15 cellular contexts compared by ENCODE assay signal in the genomic region with DNA sequence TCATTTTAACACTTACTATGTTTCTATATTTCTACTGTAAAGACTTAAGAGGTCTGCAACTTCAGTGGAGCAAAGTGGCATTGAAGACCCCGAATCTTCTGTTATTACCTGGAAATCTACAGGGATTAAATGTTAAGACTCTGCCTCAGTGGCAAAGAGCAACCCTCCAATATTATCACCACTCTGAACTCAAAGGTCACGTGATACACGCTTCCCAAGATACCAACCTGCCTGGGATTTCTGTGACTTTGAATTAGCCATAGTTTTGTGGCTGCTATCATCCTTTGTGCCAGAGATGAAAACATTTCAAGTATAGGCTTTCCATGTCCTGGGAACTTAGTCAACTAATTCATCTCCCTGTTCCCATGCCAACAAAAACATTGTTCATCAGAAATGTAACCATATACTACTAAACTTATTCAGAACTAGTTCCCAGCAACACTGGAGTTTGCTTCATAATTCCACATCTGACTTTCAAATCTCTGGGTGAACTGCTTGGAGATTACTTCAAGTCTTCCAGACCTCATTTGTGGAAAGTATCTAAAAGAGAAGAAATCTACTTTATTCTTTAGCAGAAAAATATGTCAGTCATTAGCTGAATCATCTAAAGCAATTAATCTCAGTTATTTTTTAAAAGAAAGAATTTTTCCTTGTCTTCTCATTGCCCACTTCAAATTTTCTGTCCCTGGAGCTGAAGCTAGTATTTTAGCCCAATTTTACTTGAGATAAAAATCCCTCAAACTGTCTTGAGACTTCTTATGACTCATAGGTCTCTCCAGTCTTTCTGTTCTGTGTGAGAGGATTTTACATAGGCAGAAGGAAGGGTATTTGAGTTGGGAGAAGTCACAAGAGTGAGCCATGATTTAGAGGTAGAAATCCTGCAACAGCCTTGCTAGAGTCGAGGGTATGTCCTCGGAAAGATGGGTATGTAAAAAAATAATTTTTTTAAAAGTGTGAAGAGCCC.
DNase-seq lines count a peak whose midpoint lies in the region; ATAC-seq and TF ChIP-seq lines count a peak whose summit lies in the region.
"Had no signal": no experiment of that assay in that cellular context is flagged by ENCODE, and none has a peak within 500 bp of the region (broad histone marks: within the 10 kb centered on the region; RNA-seq: fewer than 3 reads in every experiment).

No MANE protein-coding gene starts in this region.

- peak overlapping the region; percentile 37 for H3K4me2 ChIP-seq in skeletal muscle satellite cell (ENCODE audit: low read length)

- no peaks in the 10 kb centered on the region for H3K27me3 Mint-ChIP-seq in activated T-helper 1 cell treated with anti-CD3 and anti-CD28 coated beads, Interleukin-12 subunit alpha, Interleukin-12 subunit beta, Interleukin-2, Interleukin-4 antibody, amounts not matched to agents 30 ng/mL and 10 ng/mL and 1 ng/mL, durations not matched to agents 14 hours and 24 hours and 36 hours (ENCODE audit: insufficient read depth)
- no peaks in the 10 kb centered on the region for H3K27me3 Mint-ChIP-seq in activated CD4-positive, alpha-beta memory T cell treated with anti-CD3 and anti-CD28 coated beads for 36 hours
- H3K27me3 Mint-ChIP-seq in activated CD8-positive, alpha-beta T cell treated with anti-CD3 and anti-CD28 coated beads for 36 hours, result no peaks in the 10 kb centered on the region
- H3K27me3 Mint-ChIP-seq: progenitor cell of endocrine pancreas, T-cell had no signal

- H3K27ac Mint-ChIP-seq in activated T-helper 1 cell treated with anti-CD3 and anti-CD28 coated beads, Interleukin-12 subunit alpha, Interleukin-12 subunit beta, Interleukin-2, Interleukin-4 antibody, amounts not matched to agents 30 ng/mL and 10 ng/mL and 1 ng/mL, durations not matched to agents 14 hours and 24 hours and 36 hours, result no peak overlapping the region
- no peak overlapping the region for H3K27ac Mint-ChIP-seq in activated CD4-positive, alpha-beta memory T cell treated with anti-CD3 and anti-CD28 coated beads for 36 hours
- no peak overlapping the region for H3K27ac Mint-ChIP-seq in activated CD8-positive, alpha-beta T cell treated with anti-CD3 and anti-CD28 coated beads for 36 hours
- H3K27ac Mint-ChIP-seq: activated T-helper 2 cell treated with anti-CD3 and anti-CD28 coated beads, Interferon-gamma antibody, Interleukin-2, Interleukin-4, amounts not matched to agents 10 μg/mL and 5 μg/mL and 100 μg/mL, durations not matched to agents 14 hours and 24 hours and 36 hours; progenitor cell of endocrine pancreas; T-cell had no signal

- TF ChIP-seq CTCF in fibroblast of villous mesenchyme (IDR thresholded peaks at IDR 0.05; ENCODE audit: insufficient read depth, low read depth, low read length), result no peak
- no peak for TF ChIP-seq CTCF in activated CD8-positive, alpha-beta T cell treated with anti-CD3 and anti-CD28 coated beads for 36 hours (IDR thresholded peaks at IDR 0.05)

- intact Hi-C loops in activated T-helper 1 cell treated with anti-CD3 and anti-CD28 coated beads, Interleukin-12 subunit alpha, Interleukin-12 subunit beta, Interleukin-2, Interleukin-4 antibody, amounts not matched to agents 30 ng/mL and 10 ng/mL and 1 ng/mL, durations not matched to agents 14 hours and 24 hours and 36 hours (cut with micrococcal nuclease), result no loop called here
- intact Hi-C loops in activated CD4-positive, alpha-beta memory T cell treated with anti-CD3 and anti-CD28 coated beads for 36 hours (cut with micrococcal nuclease), result no loop called here
- intact Hi-C loops in activated CD8-positive, alpha-beta T cell treated with anti-CD3 and anti-CD28 coated beads for 36 hours (cut with micrococcal nuclease), result no loop called here

- H3K4me3 Mint-ChIP-seq in activated T-helper 1 cell treated with anti-CD3 and anti-CD28 coated beads, Interleukin-12 subunit alpha, Interleukin-12 subunit beta, Interleukin-2, Interleukin-4 antibody, amounts not matched to agents 30 ng/mL and 10 ng/mL and 1 ng/mL, durations not matched to agents 14 hours and 24 hours and 36 hours, result no peak overlapping the region
- H3K4me3 Mint-ChIP-seq in activated CD4-positive, alpha-beta memory T cell treated with anti-CD3 and anti-CD28 coated beads for 36 hours, result no peak overlapping the region
- no peak overlapping the region for H3K4me3 Mint-ChIP-seq in activated CD8-positive, alpha-beta T cell treated with anti-CD3 and anti-CD28 coated beads for 36 hours
- H3K4me3 Mint-ChIP-seq: T-cell had no signal

- no peaks in the 10 kb centered on the region for H3K27me3 ChIP-seq in skeletal muscle satellite cell (ENCODE audit: control insufficient read depth, insufficient read depth, low read length)

- H3K9ac ChIP-seq in skeletal muscle satellite cell (ENCODE audit: low read depth, low read length), result peak overlapping the region; percentile 55

- H3K9me3 Mint-ChIP-seq in activated T-helper 1 cell treated with anti-CD3 and anti-CD28 coated beads, Interleukin-12 subunit alpha, Interleukin-12 subunit beta, Interleukin-2, Interleukin-4 antibody, amounts not matched to agents 30 ng/mL and 10 ng/mL and 1 ng/mL, durations not matched to agents 14 hours and 24 hours and 36 hours, result no peaks in the 10 kb centered on the region
- H3K9me3 Mint-ChIP-seq in activated CD4-positive, alpha-beta memory T cell treated with anti-CD3 and anti-CD28 coated beads for 36 hours, result no peaks in the 10 kb centered on the region
- no peaks in the 10 kb centered on the region for H3K9me3 Mint-ChIP-seq in activated CD8-positive, alpha-beta T cell treated with anti-CD3 and anti-CD28 coated beads for 36 hours
- H3K9me3 Mint-ChIP-seq: activated T-helper 2 cell treated with anti-CD3 and anti-CD28 coated beads, Interferon-gamma antibody, Interleukin-2, Interleukin-4, amounts not matched to agents 10 μg/mL and 5 μg/mL and 100 μg/mL, durations not matched to agents 14 hours and 24 hours and 36 hours had no signal

- peaks cover 4% of the 10 kb centered on the region for H3K36me3 ChIP-seq in skeletal muscle satellite cell (ENCODE audit: insufficient read depth, low read length)

- H3K4me3 ChIP-seq in fibroblast of villous mesenchyme (ENCODE audit: low read depth, low read length) (no peak overlapping the region), skeletal muscle satellite cell (ENCODE audit: low read length) (no peak overlapping the region)

- H3K4me1 ChIP-seq in skeletal muscle satellite cell (ENCODE audit: control insufficient read depth, insufficient read depth, low read length), result peaks cover 15% of the 10 kb centered on the region

- no peaks in the 10 kb centered on the region for H3K36me3 Mint-ChIP-seq in activated T-helper 1 cell treated with anti-CD3 and anti-CD28 coated beads, Interleukin-12 subunit alpha, Interleukin-12 subunit beta, Interleukin-2, Interleukin-4 antibody, amounts not matched to agents 30 ng/mL and 10 ng/mL and 1 ng/mL, durations not matched to agents 14 hours and 24 hours and 36 hours (ENCODE audit: low read depth)
- no peaks in the 10 kb centered on the region for H3K36me3 Mint-ChIP-seq in activated CD4-positive, alpha-beta memory T cell treated with anti-CD3 and anti-CD28 coated beads for 36 hours
- no peaks in the 10 kb centered on the region for H3K36me3 Mint-ChIP-seq in activated CD8-positive, alpha-beta T cell treated with anti-CD3 and anti-CD28 coated beads for 36 hours (ENCODE audit: low read depth)
- H3K36me3 Mint-ChIP-seq: T-cell had no signal

- DNase-seq in HCEC 1CT (peak; percentile 79), amniotic stem cell (lab: John Stamatoyannopoulos, UW) (peak; percentile 68), fibroblast of villous mesenchyme (ENCODE audit: low read depth) (peak; percentile 48)
- DNase-seq in activated T-helper 1 cell treated with anti-CD3 and anti-CD28 coated beads, Interleukin-12 subunit alpha, Interleukin-12 subunit beta, Interleukin-2, Interleukin-4 antibody, amounts not matched to agents 30 ng/mL and 10 ng/mL and 1 ng/mL, durations not matched to agents 14 hours and 24 hours and 36 hours (ENCODE audit: low spot score), result no peak
- no peak for DNase-seq in activated CD4-positive, alpha-beta memory T cell treated with anti-CD3 and anti-CD28 coated beads for 36 hours
- DNase-seq in activated CD8-positive, alpha-beta T cell treated with anti-CD3 and anti-CD28 coated beads for 36 hours, result no peak
- DNase-seq: activated CD4-positive, alpha-beta T cell treated with anti-CD3 and anti-CD28 coated beads for 4 hours; DMS53; Karpas-422; mesendoderm; NCI-H2081 treated with DMSO at 0.1 percent for 48 hours; T-cell had no signal

- H3K9me3 ChIP-seq in skeletal muscle satellite cell (replicated peaks; ENCODE audit: low read length), result no peaks in the 10 kb centered on the region

- CTCF ChIA-PET in activated CD4-positive, alpha-beta memory T cell treated with anti-CD3 and anti-CD28 coated beads for 36 hours (lab: Charles Lee), result no interaction called here
- CTCF ChIA-PET in activated CD8-positive, alpha-beta T cell treated with anti-CD3 and anti-CD28 coated beads for 36 hours (lab: Charles Lee), result no interaction called here

- H3K4me1 Mint-ChIP-seq in activated T-helper 1 cell treated with anti-CD3 and anti-CD28 coated beads, Interleukin-12 subunit alpha, Interleukin-12 subunit beta, Interleukin-2, Interleukin-4 antibody, amounts not matched to agents 30 ng/mL and 10 ng/mL and 1 ng/mL, durations not matched to agents 14 hours and 24 hours and 36 hours (ENCODE audit: low read depth), result no peaks in the 10 kb centered on the region
- H3K4me1 Mint-ChIP-seq in activated CD4-positive, alpha-beta memory T cell treated with anti-CD3 and anti-CD28 coated beads for 36 hours (ENCODE audit: low read depth), result no peaks in the 10 kb centered on the region
- H3K4me1 Mint-ChIP-seq in activated CD8-positive, alpha-beta T cell treated with anti-CD3 and anti-CD28 coated beads for 36 hours (ENCODE audit: low read depth), result no peaks in the 10 kb centered on the region
- H3K4me1 Mint-ChIP-seq: T-cell had no signal

- ATAC-seq in activated CD8-positive, alpha-beta T cell treated with anti-CD3 and anti-CD28 coated beads for 36 hours, result no peak
- ATAC-seq: T-cell had no signal

- POLR2A ChIA-PET in activated CD4-positive, alpha-beta memory T cell treated with anti-CD3 and anti-CD28 coated beads for 36 hours (lab: Charles Lee), result no interaction called here
- POLR2A ChIA-PET in activated CD8-positive, alpha-beta T cell treated with anti-CD3 and anti-CD28 coated beads for 36 hours (lab: Charles Lee), result no interaction called here

Comparison
In these comparisons a context has a peak if more than half of its experiments do, and no peak if none do; other contexts are left out.
1. DNase-seq: peak in HCEC 1CT (single experiment), amniotic stem cell (single experiment) and fibroblast of villous mesenchyme (single experiment); none in activated T-helper 1 cell treated with anti-CD3 and anti-CD28 coated beads, Interleukin-12 subunit alpha, Interleukin-12 subunit beta, Interleukin-2, Interleukin-4 antibody, amounts not matched to agents 30 ng/mL and 10 ng/mL and 1 ng/mL, durations not matched to agents 14 hours and 24 hours and 36 hours (single experiment), activated CD4-positive, alpha-beta memory T cell treated with anti-CD3 and anti-CD28 coated beads for 36 hours (single experiment) and activated CD8-positive, alpha-beta T cell treated with anti-CD3 and anti-CD28 coated beads for 36 hours (single experiment).